In the genomic region with DNA sequence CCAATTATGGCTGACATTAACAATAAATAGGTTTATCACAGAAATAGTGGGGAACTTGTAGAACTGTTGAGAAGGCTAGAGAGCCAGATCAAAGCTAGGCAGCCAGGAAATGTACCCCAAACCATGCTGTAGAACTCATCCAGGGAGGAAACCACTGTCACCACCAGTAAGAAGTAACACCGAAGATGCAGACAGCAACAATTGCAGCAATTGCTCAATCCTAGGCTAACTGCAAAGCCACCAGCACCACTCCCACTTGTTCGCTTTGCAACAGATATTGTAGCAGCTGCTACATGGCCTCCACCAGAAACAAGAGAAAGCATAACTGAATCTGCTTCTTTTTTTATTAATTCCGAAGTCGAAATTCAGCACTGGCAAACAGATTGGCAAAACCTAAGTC, we compare ENCODE assay signal across 8 cellular contexts. TPM values are rescaled to one million over a fixed set of nuclear protein-coding genes. Genes with fewer than 3 reads are reported as not detected.
"Had no signal": no experiment of that assay in that cellular context is flagged by ENCODE, and none has a peak within 500 bp of the region (broad histone marks: within the 10 kb centered on the region; RNA-seq: fewer than 3 reads in every experiment).

No MANE protein-coding gene starts in this region.

RNA-seq across cellular contexts. Expression of gene PPIAL4G, which starts 2.0 kb away (rescaled TPM):
- total RNA-seq: ascending aorta, chondrocyte, dermis blood vessel endothelial cell, gastrocnemius medialis, lower leg skin, right atrium auricular region, SK-MEL-5, skeletal muscle tissue had no signal
